Comparison of ENCODE assay signal across 1 cellular context in the genomic region with DNA sequence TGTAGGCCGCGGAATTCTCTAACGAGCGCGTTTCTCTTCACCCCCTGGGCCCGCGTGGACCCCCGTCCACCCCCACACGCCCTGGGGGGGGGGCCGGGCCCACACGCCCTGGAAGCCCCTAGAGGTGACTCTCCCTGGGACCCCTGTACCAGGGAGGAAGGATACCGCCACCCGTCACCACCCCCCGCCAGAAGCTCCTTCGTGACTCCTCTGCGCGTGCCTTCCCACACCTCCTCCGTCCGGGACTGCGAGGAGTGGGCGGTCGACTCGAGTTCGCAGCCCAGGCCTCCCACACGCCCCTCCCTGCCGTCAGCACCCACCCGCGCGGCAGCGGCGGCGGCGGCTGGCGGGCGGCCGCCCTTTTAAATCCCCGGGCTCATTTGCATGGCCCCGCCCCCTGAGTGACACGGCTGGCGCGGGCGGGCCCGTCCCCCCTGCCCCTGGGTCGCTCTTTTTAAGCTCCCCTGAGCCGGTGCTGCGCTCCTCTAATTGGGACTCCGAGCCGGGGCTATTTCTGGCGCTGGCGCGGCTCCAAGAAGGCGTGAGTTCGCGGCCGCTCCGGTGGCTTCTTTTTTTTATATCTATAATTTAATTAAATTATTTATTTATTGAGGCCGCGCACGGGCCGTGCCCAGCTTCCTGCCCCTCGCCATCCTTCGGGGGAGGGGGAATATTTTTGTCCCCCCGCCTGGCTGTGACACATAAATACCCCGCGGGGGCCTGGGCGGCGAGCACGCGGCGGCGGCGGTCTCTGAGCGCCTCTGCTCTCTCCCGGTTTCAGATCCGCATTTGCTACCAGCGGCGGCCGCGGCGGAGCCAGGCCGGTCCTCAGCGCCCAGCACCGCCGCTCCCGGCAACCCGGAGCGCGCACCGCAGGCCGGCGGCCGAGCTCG.
TF ChIP-seq lines count a peak whose summit lies in the region.

A gene with protein sequence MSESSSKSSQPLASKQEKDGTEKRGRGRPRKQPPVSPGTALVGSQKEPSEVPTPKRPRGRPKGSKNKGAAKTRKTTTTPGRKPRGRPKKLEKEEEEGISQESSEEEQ (plus strand): TSS at position 451 of the 893 bp plus-strand sequence. CDS start 3,908 bp downstream, outside the sequence.

TF ChIP-seq in HEK293, 187 proteins besides CTCF, POLR2A, EP300 and RAD21 (continued from another document):
- TF ChIP-seq, protein P1, sequence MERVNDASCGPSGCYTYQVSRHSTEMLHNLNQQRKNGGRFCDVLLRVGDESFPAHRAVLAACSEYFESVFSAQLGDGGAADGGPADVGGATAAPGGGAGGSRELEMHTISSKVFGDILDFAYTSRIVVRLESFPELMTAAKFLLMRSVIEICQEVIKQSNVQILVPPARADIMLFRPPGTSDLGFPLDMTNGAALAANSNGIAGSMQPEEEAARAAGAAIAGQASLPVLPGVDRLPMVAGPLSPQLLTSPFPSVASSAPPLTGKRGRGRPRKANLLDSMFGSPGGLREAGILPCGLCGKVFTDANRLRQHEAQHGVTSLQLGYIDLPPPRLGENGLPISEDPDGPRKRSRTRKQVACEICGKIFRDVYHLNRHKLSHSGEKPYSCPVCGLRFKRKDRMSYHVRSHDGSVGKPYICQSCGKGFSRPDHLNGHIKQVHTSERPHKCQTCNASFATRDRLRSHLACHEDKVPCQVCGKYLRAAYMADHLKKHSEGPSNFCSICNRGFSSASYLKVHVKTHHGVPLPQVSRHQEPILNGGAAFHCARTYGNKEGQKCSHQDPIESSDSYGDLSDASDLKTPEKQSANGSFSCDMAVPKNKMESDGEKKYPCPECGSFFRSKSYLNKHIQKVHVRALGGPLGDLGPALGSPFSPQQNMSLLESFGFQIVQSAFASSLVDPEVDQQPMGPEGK (tag by site-specific recombination; IDR thresholded peaks at IDR 0.05), result peak; percentile 89
- peak; percentile 43; the same call in 1 of the 2 replicates for TF ChIP-seq ZNF184 (tag by site-specific recombination; IDR thresholded peaks at IDR 0.05)
- TF ChIP-seq ZNF155 (tag by site-specific recombination; IDR thresholded peaks at IDR 0.05), result no peak
- TF ChIP-seq, protein P2, sequence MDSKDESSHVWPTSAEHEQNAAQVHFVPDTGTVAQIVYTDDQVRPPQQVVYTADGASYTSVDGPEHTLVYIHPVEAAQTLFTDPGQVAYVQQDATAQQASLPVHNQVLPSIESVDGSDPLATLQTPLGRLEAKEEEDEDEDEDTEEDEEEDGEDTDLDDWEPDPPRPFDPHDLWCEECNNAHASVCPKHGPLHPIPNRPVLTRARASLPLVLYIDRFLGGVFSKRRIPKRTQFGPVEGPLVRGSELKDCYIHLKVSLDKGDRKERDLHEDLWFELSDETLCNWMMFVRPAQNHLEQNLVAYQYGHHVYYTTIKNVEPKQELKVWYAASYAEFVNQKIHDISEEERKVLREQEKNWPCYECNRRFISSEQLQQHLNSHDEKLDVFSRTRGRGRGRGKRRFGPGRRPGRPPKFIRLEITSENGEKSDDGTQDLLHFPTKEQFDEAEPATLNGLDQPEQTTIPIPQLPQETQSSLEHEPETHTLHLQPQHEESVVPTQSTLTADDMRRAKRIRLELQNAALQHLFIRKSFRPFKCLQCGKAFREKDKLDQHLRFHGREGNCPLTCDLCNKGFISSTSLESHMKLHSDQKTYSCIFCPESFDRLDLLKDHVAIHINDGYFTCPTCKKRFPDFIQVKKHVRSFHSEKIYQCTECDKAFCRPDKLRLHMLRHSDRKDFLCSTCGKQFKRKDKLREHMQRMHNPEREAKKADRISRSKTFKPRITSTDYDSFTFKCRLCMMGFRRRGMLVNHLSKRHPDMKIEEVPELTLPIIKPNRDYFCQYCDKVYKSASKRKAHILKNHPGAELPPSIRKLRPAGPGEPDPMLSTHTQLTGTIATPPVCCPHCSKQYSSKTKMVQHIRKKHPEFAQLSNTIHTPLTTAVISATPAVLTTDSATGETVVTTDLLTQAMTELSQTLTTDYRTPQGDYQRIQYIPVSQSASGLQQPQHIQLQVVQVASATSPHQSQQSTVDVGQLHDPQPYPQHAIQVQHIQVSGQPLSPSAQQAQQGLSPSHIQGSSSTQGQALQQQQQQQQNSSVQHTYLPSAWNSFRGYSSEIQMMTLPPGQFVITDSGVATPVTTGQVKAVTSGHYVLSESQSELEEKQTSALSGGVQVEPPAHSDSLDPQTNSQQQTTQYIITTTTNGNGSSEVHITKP (tag by site-specific recombination; IDR thresholded peaks at IDR 0.05), result peak; percentile 76
- TF ChIP-seq ZNF624 (tag by site-specific recombination; IDR thresholded peaks at IDR 0.05), result no peak
- TF ChIP-seq ZFP69B (tag by site-specific recombination; IDR thresholded peaks at IDR 0.05), result peak; percentile 71
- TF ChIP-seq ZNF433 (tag by site-specific recombination; IDR thresholded peaks at IDR 0.05; ENCODE audit: low read depth), result no peak
- TF ChIP-seq ZEB2 (tag by site-specific recombination; IDR thresholded peaks at IDR 0.05), result 0 out of 2 replicates have a peak, but pooled peaks have one; percentile 53
- TF ChIP-seq ZBTB8A (tag by site-specific recombination; IDR thresholded peaks at IDR 0.05), result peak; percentile 72
- peak; percentile 66; the same call in 1 of the 2 replicates for TF ChIP-seq ZXDB (tag by site-specific recombination; IDR thresholded peaks at IDR 0.05)
- TF ChIP-seq, protein P3, sequence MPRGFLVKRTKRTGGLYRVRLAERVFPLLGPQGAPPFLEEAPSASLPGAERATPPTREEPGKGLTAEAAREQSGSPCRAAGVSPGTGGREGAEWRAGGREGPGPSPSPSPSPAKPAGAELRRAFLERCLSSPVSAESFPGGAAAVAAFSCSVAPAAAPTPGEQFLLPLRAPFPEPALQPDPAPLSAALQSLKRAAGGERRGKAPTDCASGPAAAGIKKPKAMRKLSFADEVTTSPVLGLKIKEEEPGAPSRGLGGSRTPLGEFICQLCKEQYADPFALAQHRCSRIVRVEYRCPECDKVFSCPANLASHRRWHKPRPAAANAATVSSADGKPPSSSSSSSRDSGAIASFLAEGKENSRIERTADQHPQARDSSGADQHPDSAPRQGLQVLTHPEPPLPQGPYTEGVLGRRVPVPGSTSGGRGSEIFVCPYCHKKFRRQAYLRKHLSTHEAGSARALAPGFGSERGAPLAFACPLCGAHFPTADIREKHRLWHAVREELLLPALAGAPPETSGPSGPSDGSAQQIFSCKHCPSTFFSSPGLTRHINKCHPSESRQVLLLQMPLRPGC (tag by site-specific recombination; IDR thresholded peaks at IDR 0.05), result peak; percentile 22; the same call in 1 of the 2 replicates
- TF ChIP-seq SP2 (tag by site-specific recombination; IDR thresholded peaks at IDR 0.05), result peak; percentile 62
- no peak for TF ChIP-seq ZNF19 (tag by site-specific recombination; IDR thresholded peaks at IDR 0.05; ENCODE audit: low read depth)
